ENCODE assay signal across 16 cellular contexts in genomic region chrX:121876316-121876715, GRCh38.
A peak's percentile ranks its signal among the peaks of the same experiment; 100 is the strongest.
DNase-seq lines count a peak whose midpoint lies in the region; ATAC-seq, FAIRE-seq and TF ChIP-seq lines count a peak whose summit lies in the region.
"Had no signal": no experiment of that assay in that cellular context is flagged by ENCODE, and none has a peak within 500 bp of the region (broad histone marks: within the 10 kb centered on the region; RNA-seq: fewer than 3 reads in every experiment).

No MANE protein-coding gene starts in this region.

- TF ChIP-seq CTCF in SK-N-SH (IDR thresholded peaks at IDR 0.05) (no peak), RWPE1 (conservative IDR thresholded peaks at IDR 0.05; ENCODE audit: low read depth) (no peak), fibroblast of pulmonary artery (IDR thresholded peaks at IDR 0.05; ENCODE audit: low read length, missing control alignments) (no peak)

- FAIRE-seq in frontal cortex (lab: Jason Lieb, UNC) = no peak
- FAIRE-seq: H1 had no signal

- no peak overlapping the region for H2AFZ ChIP-seq in SK-N-SH (ENCODE audit: low read depth)

- no peaks in the 10 kb centered on the region for H3K4me1 ChIP-seq in SK-N-SH (ENCODE audit: control insufficient read depth in 1 of 2, insufficient read depth in 2 of 2, low read depth in 1 of 2, low read length in 1 of 2)
- H3K4me1 ChIP-seq: colonic mucosa, lower lobe of right lung had no signal

- no peaks in the 10 kb centered on the region for H4K20me1 ChIP-seq in SK-N-SH (ENCODE audit: insufficient read depth)

- no peak for TF ChIP-seq EP300 in SK-N-SH (IDR thresholded peaks at IDR 0.05; ENCODE audit: borderline replicate concordance in 1 of 2, low read depth in 1 of 2, low read length in 1 of 2)

- H3K79me2 ChIP-seq in SK-N-SH (ENCODE audit: insufficient read depth) = no peaks in the 10 kb centered on the region

- no peak overlapping the region for H3K4me3 ChIP-seq in SK-N-SH (ENCODE audit: low read depth in 2 of 2, low read length in 1 of 2)
- no peak overlapping the region for H3K4me3 ChIP-seq in fibroblast of pulmonary artery (replicated peaks; ENCODE audit: low read depth, low read length)
- H3K4me3 ChIP-seq: colonic mucosa, lower lobe of right lung had no signal

- H3K27ac ChIP-seq in SK-N-SH (ENCODE audit: low read depth in 2 of 2, low read length in 1 of 2) (no peak overlapping the region), RWPE1 (no peak overlapping the region)
- H3K27ac ChIP-seq: colonic mucosa, lower lobe of right lung had no signal

- H3K9me2 ChIP-seq in SK-N-SH = no peaks in the 10 kb centered on the region

- no peaks in the 10 kb centered on the region for H3K27me3 ChIP-seq in SK-N-SH (ENCODE audit: insufficient read depth)
- H3K27me3 ChIP-seq: colonic mucosa had no signal

- TF ChIP-seq RAD21 in SK-N-SH (IDR thresholded peaks at IDR 0.05; ENCODE audit: low read length) = no peak

- no peaks in the 10 kb centered on the region for H3F3A ChIP-seq in SK-N-SH (replicated peaks; ENCODE audit: insufficient read depth)

- no peaks in the 10 kb centered on the region for H3K9me3 ChIP-seq in SK-N-SH
- H3K9me3 ChIP-seq: colonic mucosa, lower lobe of right lung had no signal

- POLR2A ChIA-PET in SK-N-SH (lab: Yijun Ruan, JAX) = no interaction called here
- POLR2A ChIA-PET in RWPE1 (lab: Yijun Ruan, JAX; ENCODE audit: low non-redundant PET) = no interaction called here

- H3K36me3 ChIP-seq in SK-N-SH (replicated peaks in 1 of 2; ENCODE audit: control insufficient read depth in 1 of 2, insufficient read depth in 2 of 2, low read length in 1 of 2) = no peaks in the 10 kb centered on the region
- H3K36me3 ChIP-seq: colonic mucosa, lower lobe of right lung had no signal

- no peak overlapping the region for H3K4me2 ChIP-seq in SK-N-SH

- CTCF ChIA-PET in SK-N-SH (lab: Yijun Ruan, JAX) = no interaction called here
- CTCF ChIA-PET in RWPE1 (lab: Yijun Ruan, JAX) = no interaction called here

- ATAC-seq in SK-N-SH treated with all-trans-retinoic acid at 6 μM for 48 hours (peak; percentile 26; the same call in 1 of the 3 replicates), HG03159 (IDR thresholded peaks at IDR 0.05; ENCODE audit: unreplicated experiment) (no peak)
- ATAC-seq: lower lobe of right lung; naive thymus-derived CD8-positive, alpha-beta T cell had no signal

- DNase-seq in SK-N-SH (no peak), RWPE1 (ENCODE audit: low spot score) (peak; percentile 27), fibroblast of pulmonary artery (ENCODE audit: low read depth) (peak; percentile 24), cerebellum (ENCODE audit: low spot score) (no peak), GF-D8 (lab: John Stamatoyannopoulos, UW) (no peak), frontal cortex (ENCODE audit: low spot score in 2 of 2) (no peak)
- DNase-seq: activated CD4-positive, alpha-beta memory T cell treated with anti-CD3 and anti-CD28 coated beads, Interleukin-2, amount 10 ng/mL, durations not matched to agents 7 days and 5 days; colonic mucosa; lower lobe of right lung; naive thymus-derived CD8-positive, alpha-beta T cell; NCI-H1436; NCI-H446; substantia nigra had no signal

- no peak overlapping the region for H3K9ac ChIP-seq in SK-N-SH

TF ChIP-seq in SK-N-SH treated with all-trans-retinoic acid at 6 μM for 48 hours, 23 proteins besides CTCF, POLR2A, EP300 and RAD21:
- TF ChIP-seq BACH2 (CRISPR knock-in tag; IDR thresholded peaks at IDR 0.05; ENCODE audit: borderline replicate concordance) = no peak

TF ChIP-seq in SK-N-SH, 30 proteins besides CTCF, POLR2A, EP300 and RAD21:
- TF ChIP-seq RXRA (IDR thresholded peaks at IDR 0.05; ENCODE audit: borderline replicate concordance, low read depth) = no peak
- TF ChIP-seq GABPA (IDR thresholded peaks at IDR 0.05; ENCODE audit: low read depth) = no peak
- TF ChIP-seq RFX5 (IDR thresholded peaks at IDR 0.05; ENCODE audit: low read length) = no peak
- TF ChIP-seq TCF12 (IDR thresholded peaks at IDR 0.05) = no peak
- no peak for TF ChIP-seq GATA2 (CRISPR knock-in tag; IDR thresholded peaks at IDR 0.05)
- no peak for TF ChIP-seq SIN3A (IDR thresholded peaks at IDR 0.05; ENCODE audit: borderline replicate concordance, low read depth, low read length)
- TF ChIP-seq MAX (IDR thresholded peaks at IDR 0.05; ENCODE audit: low read depth) = no peak
- no peak for TF ChIP-seq SMC3 (IDR thresholded peaks at IDR 0.05; ENCODE audit: low read depth, low read length)
- no peak for TF ChIP-seq NFIC (IDR thresholded peaks at IDR 0.05; ENCODE audit: borderline replicate concordance)
- TF ChIP-seq MXI1 (IDR thresholded peaks at IDR 0.05; ENCODE audit: low read depth, low read length) = no peak
- TF ChIP-seq POLR2AphosphoS5 (IDR thresholded peaks at IDR 0.05; ENCODE audit: low read depth, low read length) = no peak
- no peak for TF ChIP-seq USF2 (IDR thresholded peaks at IDR 0.05; ENCODE audit: borderline replicate concordance, low read depth, low read length)
- TF ChIP-seq TEAD4 (IDR thresholded peaks at IDR 0.05; ENCODE audit: borderline replicate concordance, insufficient read depth) = no peak
- no peak for TF ChIP-seq YY1 (IDR thresholded peaks at IDR 0.05; ENCODE audit: low read depth)
- no peak for TF ChIP-seq CHD2 (IDR thresholded peaks at IDR 0.05; ENCODE audit: low read length, partially characterized antibody)

Comparison
In these comparisons a context has a peak if more than half of its experiments do, and no peak if none do; other contexts are left out.
1. DNase-seq: peak in RWPE1 (single experiment) and fibroblast of pulmonary artery (single experiment); none in SK-N-SH (single experiment), cerebellum (single experiment), GF-D8 (single experiment) and frontal cortex (0 of 2).